Comparison of ENCODE assay signal across 21 cellular contexts in the genomic region with DNA sequence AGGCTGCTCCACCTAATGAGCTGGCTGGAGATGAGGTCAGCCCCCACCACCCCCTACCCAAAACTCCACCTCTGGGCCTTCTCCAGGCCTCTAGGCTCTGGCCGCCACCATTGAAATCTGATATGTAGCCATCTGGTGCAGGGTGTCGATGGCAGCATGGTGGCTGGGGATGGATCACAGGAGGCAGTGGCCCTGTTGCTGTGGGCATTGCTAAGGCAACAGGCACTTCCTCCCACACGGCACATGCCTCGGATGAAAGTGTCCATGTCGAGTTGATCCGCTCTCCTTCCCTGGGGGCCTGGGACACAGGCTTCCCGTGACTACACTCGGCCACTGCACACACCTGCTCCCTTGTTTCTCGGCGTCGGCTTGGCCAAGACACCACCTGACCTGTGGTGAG.
DNase-seq lines count a peak whose midpoint lies in the region.
"Had no signal": no experiment of that assay in that cellular context is flagged by ENCODE, and none has a peak within 500 bp of the region (broad histone marks: within the 10 kb centered on the region; RNA-seq: fewer than 3 reads in every experiment).

No MANE protein-coding gene starts in this region.

- H4K5ac ChIP-seq in mesendoderm (ENCODE audit: low read length), result no peak overlapping the region

- no peak overlapping the region for H3K56ac ChIP-seq in mesendoderm (ENCODE audit: low read length)

- no peaks in the 10 kb centered on the region for H3K27me3 ChIP-seq in mesendoderm (ENCODE audit: insufficient read depth, low read length, poor library complexity)
- H3K27me3 ChIP-seq: colonic mucosa, suprapubic skin had no signal

- H3K4ac ChIP-seq in mesendoderm (ENCODE audit: low read depth, low read length), result no peak overlapping the region

- peak; percentile 92 for DNase-seq in DMS79 treated with DMSO at 0.1 percent for 48 hours (lab: John Stamatoyannopoulos, UW)
- peak; percentile 22 for DNase-seq in NCI-H1694 (lab: John Stamatoyannopoulos, UW)
- DNase-seq in NCI-H82 treated with DMSO at 0.1 percent for 48 hours (lab: John Stamatoyannopoulos, UW; ENCODE audit: unreplicated experiment), result peak; percentile 36
- peak; percentile 34 for DNase-seq in mesendoderm
- DNase-seq in AG08396 (ENCODE audit: low spot score), result no peak
- no peak for DNase-seq in globus pallidus (ENCODE audit: low spot score)
- DNase-seq in activated naive CD4-positive, alpha-beta T cell treated with anti-CD3 and anti-CD28 coated beads, Interleukin-2, amount 10 ng/mL, durations not matched to agents 7 days and 5 days, result no peak
- DNase-seq: activated CD4-positive, alpha-beta memory T cell treated with anti-CD3 and anti-CD28 coated beads, Interleukin-2, amount 10 ng/mL, durations not matched to agents 7 days and 5 days; activated naive CD4-positive, alpha-beta T cell treated with anti-CD3 and anti-CD28 coated beads, Interleukin-2, amount 50 U/mL, for 16 hours; activated T-cell treated with anti-CD3 and anti-CD28 coated beads, Interleukin-2, amount 50 U/mL, for 1 hour; Caco-2; colonic mucosa; islet precursor cell; KG1; NCI-H1048; NCI-H526; psoas muscle; stimulated activated CD4-positive, alpha-beta T cell treated with anti-CD3 and anti-CD28 coated beads, Interleukin-12 subunit alpha, Interleukin-12 subunit beta, amount 100 ng/mL, for 4 hours had no signal

- H3K36me3 ChIP-seq in mesendoderm (ENCODE audit: control insufficient read depth, insufficient read depth, low read length), result no peaks in the 10 kb centered on the region
- H3K36me3 ChIP-seq: colonic mucosa, suprapubic skin had no signal

- H3K18ac ChIP-seq in mesendoderm (ENCODE audit: low read length), result no peak overlapping the region

- H3K79me1 ChIP-seq in mesendoderm (ENCODE audit: low read length), result no peaks in the 10 kb centered on the region

- no peak overlapping the region for H3K27ac ChIP-seq in mesendoderm (ENCODE audit: low read depth, low read length)
- H3K27ac ChIP-seq: colonic mucosa, psoas muscle, suprapubic skin had no signal

- CTCF ChIA-PET in activated naive CD4-positive, alpha-beta T cell treated with anti-CD3 and anti-CD28 coated beads, Interleukin-2, amount 10 ng/mL, durations not matched to agents 7 days and 5 days (lab: Charles Lee), result no interaction called here

- H2BK5ac ChIP-seq in mesendoderm (ENCODE audit: low read length), result no peak overlapping the region

- H3K79me2 ChIP-seq in mesendoderm (ENCODE audit: control insufficient read depth, insufficient read depth, low read length), result no peaks in the 10 kb centered on the region

- H2BK120ac ChIP-seq in mesendoderm (ENCODE audit: low read depth, low read length), result no peak overlapping the region

- no CpG with 5 or more reads among the region's 11 CpGs for WGBS in mesendoderm (ENCODE audit: extremely low coverage, insufficient coverage, low lambda C conversion rate)

- no peak overlapping the region for H3K27ac Mint-ChIP-seq in activated naive CD4-positive, alpha-beta T cell treated with anti-CD3 and anti-CD28 coated beads, Interleukin-2, amount 10 ng/mL, durations not matched to agents 7 days and 5 days
- H3K27ac Mint-ChIP-seq: activated CD4-positive, alpha-beta memory T cell treated with anti-CD3 and anti-CD28 coated beads, Interleukin-2, amount 10 ng/mL, durations not matched to agents 7 days and 5 days; natural killer cell treated with Interleukin-12 subunit alpha and Interleukin-12 subunit beta and Interleukin-15 and Interleukin-18, amount 100 ng/mL, for 72 hours; WTC11 had no signal

- no peaks in the 10 kb centered on the region for H3K4me1 ChIP-seq in mesendoderm (ENCODE audit: control insufficient read depth, low read depth, low read length)
- H3K4me1 ChIP-seq: Caco-2, colonic mucosa, psoas muscle had no signal

- no peaks in the 10 kb centered on the region for H3K4me1 Mint-ChIP-seq in activated naive CD4-positive, alpha-beta T cell treated with anti-CD3 and anti-CD28 coated beads, Interleukin-2, amount 10 ng/mL, durations not matched to agents 7 days and 5 days
- H3K4me1 Mint-ChIP-seq: activated CD4-positive, alpha-beta memory T cell treated with anti-CD3 and anti-CD28 coated beads, Interleukin-2, amount 10 ng/mL, durations not matched to agents 7 days and 5 days; WTC11 had no signal

- H4K8ac ChIP-seq in mesendoderm (ENCODE audit: low read depth, low read length), result no peak overlapping the region

- H3K27me3 Mint-ChIP-seq in activated naive CD4-positive, alpha-beta T cell treated with anti-CD3 and anti-CD28 coated beads, Interleukin-2, amount 10 ng/mL, durations not matched to agents 7 days and 5 days, result no peaks in the 10 kb centered on the region
- H3K27me3 Mint-ChIP-seq: activated CD4-positive, alpha-beta memory T cell treated with anti-CD3 and anti-CD28 coated beads, Interleukin-2, amount 10 ng/mL, durations not matched to agents 7 days and 5 days; natural killer cell treated with Interleukin-12 subunit alpha and Interleukin-12 subunit beta and Interleukin-15 and Interleukin-18, amount 100 ng/mL, for 72 hours had no signal

- H3K4me3 ChIP-seq in mesendoderm (ENCODE audit: low read length), result no peak overlapping the region
- H3K4me3 ChIP-seq: colonic mucosa, psoas muscle, suprapubic skin had no signal

- no peak overlapping the region for H3K4me2 ChIP-seq in mesendoderm (ENCODE audit: low read length)

- no peak overlapping the region for H3K9ac ChIP-seq in mesendoderm (ENCODE audit: low read length)

- H3K4me3 Mint-ChIP-seq in activated naive CD4-positive, alpha-beta T cell treated with anti-CD3 and anti-CD28 coated beads, Interleukin-2, amount 10 ng/mL, durations not matched to agents 7 days and 5 days, result no peak overlapping the region
- H3K4me3 Mint-ChIP-seq: activated CD4-positive, alpha-beta memory T cell treated with anti-CD3 and anti-CD28 coated beads, Interleukin-2, amount 10 ng/mL, durations not matched to agents 7 days and 5 days; natural killer cell treated with Interleukin-12 subunit alpha and Interleukin-12 subunit beta and Interleukin-15 and Interleukin-18, amount 100 ng/mL, for 72 hours; WTC11 had no signal

- no peaks in the 10 kb centered on the region for H3K9me3 Mint-ChIP-seq in activated naive CD4-positive, alpha-beta T cell treated with anti-CD3 and anti-CD28 coated beads, Interleukin-2, amount 10 ng/mL, durations not matched to agents 7 days and 5 days
- H3K9me3 Mint-ChIP-seq: activated CD4-positive, alpha-beta memory T cell treated with anti-CD3 and anti-CD28 coated beads, Interleukin-2, amount 10 ng/mL, durations not matched to agents 7 days and 5 days; natural killer cell treated with Interleukin-12 subunit alpha and Interleukin-12 subunit beta and Interleukin-15 and Interleukin-18, amount 100 ng/mL, for 72 hours; WTC11 had no signal

- no peak overlapping the region for H3K23ac ChIP-seq in mesendoderm (ENCODE audit: low read length)

- H3K36me3 Mint-ChIP-seq in activated naive CD4-positive, alpha-beta T cell treated with anti-CD3 and anti-CD28 coated beads, Interleukin-2, amount 10 ng/mL, durations not matched to agents 7 days and 5 days, result no peaks in the 10 kb centered on the region
- H3K36me3 Mint-ChIP-seq: natural killer cell treated with Interleukin-12 subunit alpha and Interleukin-12 subunit beta and Interleukin-15 and Interleukin-18, amount 100 ng/mL, for 72 hours had no signal

- H2AK5ac ChIP-seq in mesendoderm (ENCODE audit: low read length), result no peak overlapping the region

- no peak overlapping the region for H2BK15ac ChIP-seq in mesendoderm (replicated peaks; ENCODE audit: low read depth)

Comparison
In these comparisons a context has a peak if more than half of its experiments do, and no peak if none do; other contexts are left out.
1. DNase-seq: peak in DMS79 treated with DMSO at 0.1 percent for 48 hours (single experiment), NCI-H1694 (single experiment), NCI-H82 treated with DMSO at 0.1 percent for 48 hours (single experiment) and mesendoderm (single experiment); none in AG08396 (single experiment), globus pallidus (single experiment) and activated naive CD4-positive, alpha-beta T cell treated with anti-CD3 and anti-CD28 coated beads, Interleukin-2, amount 10 ng/mL, durations not matched to agents 7 days and 5 days (single experiment).